In the genomic region with DNA sequence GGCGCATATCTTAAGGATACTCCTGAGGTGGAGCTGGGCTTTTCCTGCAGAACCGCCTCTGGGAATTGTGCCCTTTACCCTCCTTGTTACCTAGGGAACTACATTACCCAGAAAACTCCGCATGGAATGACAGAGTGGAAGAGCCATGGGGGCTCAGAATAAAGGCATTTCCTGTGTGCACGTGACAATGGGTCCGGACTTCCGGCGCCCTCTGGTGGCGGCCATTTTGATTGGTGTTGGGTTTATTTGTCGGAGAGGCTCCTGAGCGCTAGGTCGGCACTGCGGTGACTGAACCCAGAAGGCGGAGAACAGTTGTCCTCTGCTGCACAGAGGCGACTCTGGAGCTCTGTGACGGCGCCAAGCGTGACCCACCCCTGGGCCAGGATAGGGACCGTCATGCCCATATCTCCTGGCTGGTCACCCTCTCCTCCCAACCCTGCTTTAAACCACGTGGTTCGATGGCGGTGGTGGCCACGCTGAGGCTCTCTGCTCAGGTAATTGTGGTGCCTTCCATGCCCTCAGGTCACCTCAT, we compare ENCODE assay signal across 8 cellular contexts. TPM values are rescaled to one million over a fixed set of nuclear protein-coding genes. Genes with fewer than 3 reads are reported as not detected.
A peak's percentile ranks its signal among the peaks of the same experiment; 100 is the strongest.
DNase-seq lines count a peak whose midpoint lies in the region; ATAC-seq and TF ChIP-seq lines count a peak whose summit lies in the region.

A gene (plus strand): TSS at position 229 of the 532 bp plus-strand sequence. CDS start 230 bp downstream, at position 459.

- H3K9me3 Mint-ChIP-seq in CD8-positive, alpha-beta T cell = no peaks in the 10 kb centered on the region
- peaks cover 5% of the 10 kb centered on the region for H3K9me3 Mint-ChIP-seq in activated naive CD4-positive, alpha-beta T cell treated with anti-CD3 and anti-CD28 coated beads, Interleukin-2, amount 10 ng/mL, durations not matched to agents 7 days and 5 days
- H3K9me3 Mint-ChIP-seq in nephron progenitor cell = peaks cover 10% of the 10 kb centered on the region

- H3K27ac Mint-ChIP-seq in CD8-positive, alpha-beta T cell = peak within 1 kb of the TSS; percentile 53
- H3K27ac Mint-ChIP-seq in activated naive CD4-positive, alpha-beta T cell treated with anti-CD3 and anti-CD28 coated beads, Interleukin-2, amount 10 ng/mL, durations not matched to agents 7 days and 5 days = peak within 1 kb of the TSS; percentile 33
- peak within 1 kb of the TSS; percentile 98 for H3K27ac Mint-ChIP-seq in nephron progenitor cell

- CTCF ChIA-PET in CD8-positive, alpha-beta T cell (lab: Charles Lee) = interaction anchor here (0.6 kb wide), 1 partner anchor 15 kb away, joined by 3 read pairs; a partner anchor contains a TSS
- CTCF ChIA-PET in activated naive CD4-positive, alpha-beta T cell treated with anti-CD3 and anti-CD28 coated beads, Interleukin-2, amount 10 ng/mL, durations not matched to agents 7 days and 5 days (lab: Charles Lee) = interaction anchor here (0.9 kb wide), 1 partner anchor 424 kb away, joined by 3 read pairs; no protein-coding TSS in a partner anchor

- H3K4me3 Mint-ChIP-seq in CD8-positive, alpha-beta T cell = no peak within 1 kb of the TSS
- H3K4me3 Mint-ChIP-seq in activated naive CD4-positive, alpha-beta T cell treated with anti-CD3 and anti-CD28 coated beads, Interleukin-2, amount 10 ng/mL, durations not matched to agents 7 days and 5 days = no peak within 1 kb of the TSS
- H3K4me3 Mint-ChIP-seq in nephron progenitor cell = peak within 1 kb of the TSS; percentile 96

- peak; percentile 18 for TF ChIP-seq CTCF in CD8-positive, alpha-beta T cell (IDR thresholded peaks at IDR 0.05)
- TF ChIP-seq CTCF in nephron progenitor cell (IDR thresholded peaks at IDR 0.05) (peak; percentile 37), uterus (IDR thresholded peaks at IDR 0.05) (no peak)

- no peaks in the 10 kb centered on the region for H3K27me3 Mint-ChIP-seq in CD8-positive, alpha-beta T cell (ENCODE audit: low read depth)
- no peaks in the 10 kb centered on the region for H3K27me3 Mint-ChIP-seq in activated naive CD4-positive, alpha-beta T cell treated with anti-CD3 and anti-CD28 coated beads, Interleukin-2, amount 10 ng/mL, durations not matched to agents 7 days and 5 days
- H3K27me3 Mint-ChIP-seq in nephron progenitor cell (ENCODE audit: low read depth, poor library complexity) = peaks cover 3% of the 10 kb centered on the region

- H3K4me3 ChIP-seq in CD8-positive, alpha-beta T cell (ENCODE audit: low read depth, low read length) = no peak within 1 kb of the TSS
- peak within 1 kb of the TSS; percentile 28 to 35 for H3K4me3 ChIP-seq in uterus

- no peak within 1 kb of the TSS for H3K27ac ChIP-seq in CD8-positive, alpha-beta T cell (ENCODE audit: low read depth, low read length)
- H3K27ac ChIP-seq in uterus = no peak within 1 kb of the TSS

- POLR2A ChIA-PET in CD8-positive, alpha-beta T cell (lab: Charles Lee) = no interaction called here

- no peaks in the 10 kb centered on the region for H3K9me3 ChIP-seq in CD8-positive, alpha-beta T cell (ENCODE audit: low read length)
- H3K9me3 ChIP-seq in uterus = no peaks in the 10 kb centered on the region

- no peaks in the 10 kb centered on the region for H3K4me1 ChIP-seq in CD8-positive, alpha-beta T cell (ENCODE audit: insufficient read depth, low read length)
- peaks cover 0 to 4% of the 10 kb centered on the region in 2 donors for H3K4me1 ChIP-seq in uterus

- H3K36me3 ChIP-seq in CD8-positive, alpha-beta T cell (ENCODE audit: insufficient read depth, low read length) = no peaks in the 10 kb centered on the region
- no peaks in the 10 kb centered on the region for H3K36me3 ChIP-seq in uterus

- DNase-seq in CD8-positive, alpha-beta T cell = peak in 5 of 7 experiments; percentile 11 to 55 (median 40)
- DNase-seq in NCI-H1930 (lab: John Stamatoyannopoulos, UW) (peak; percentile 29 to 40), glomerular visceral epithelial cell (ENCODE audit: extremely low spot score) (peak; percentile 20), nephron progenitor cell (peak; percentile 88), uterus (peak; percentile 48 to 63), NCI-H345 treated with DMSO at 0.1 percent for 48 hours (lab: John Stamatoyannopoulos, UW; ENCODE audit: unreplicated experiment) (no peak)
- peak; percentile 37 for DNase-seq in activated naive CD4-positive, alpha-beta T cell treated with anti-CD3 and anti-CD28 coated beads, Interleukin-2, amount 10 ng/mL, durations not matched to agents 7 days and 5 days

- TF ChIP-seq POLR2A in uterus (IDR thresholded peaks at IDR 0.05) = no peak

- H3K4me1 Mint-ChIP-seq in CD8-positive, alpha-beta T cell (ENCODE audit: low read depth) = peaks cover 35% of the 10 kb centered on the region
- H3K4me1 Mint-ChIP-seq in activated naive CD4-positive, alpha-beta T cell treated with anti-CD3 and anti-CD28 coated beads, Interleukin-2, amount 10 ng/mL, durations not matched to agents 7 days and 5 days = no peaks in the 10 kb centered on the region
- H3K4me1 Mint-ChIP-seq in nephron progenitor cell = peaks cover 36% of the 10 kb centered on the region

- H3K27me3 ChIP-seq in CD8-positive, alpha-beta T cell (ENCODE audit: insufficient read depth, low read length) = no peaks in the 10 kb centered on the region
- no peaks in the 10 kb centered on the region for H3K27me3 ChIP-seq in uterus

- H3K36me3 Mint-ChIP-seq in CD8-positive, alpha-beta T cell = peaks cover 36% of the 10 kb centered on the region
- peaks cover 50% of the 10 kb centered on the region for H3K36me3 Mint-ChIP-seq in activated naive CD4-positive, alpha-beta T cell treated with anti-CD3 and anti-CD28 coated beads, Interleukin-2, amount 10 ng/mL, durations not matched to agents 7 days and 5 days
- peaks cover 56% of the 10 kb centered on the region for H3K36me3 Mint-ChIP-seq in nephron progenitor cell (ENCODE audit: low read depth)

- intact Hi-C loops in CD8-positive, alpha-beta T cell (cut with DNase I, micrococcal nuclease) = no loop called here
- intact Hi-C loops in uterus (cut with DNase I; ENCODE audit: low total_unique reads) = no loop called here

- peak; percentile 49 for ATAC-seq in CD8-positive, alpha-beta T cell
- ATAC-seq in HG02610 (IDR thresholded peaks at IDR 0.05; ENCODE audit: unreplicated experiment) = no peak

RNA-seq across cellular contexts. Expression of the gene that starts here (rescaled TPM):
- 10 to 100 TPM; 25.6 to 28.5 TPM for total RNA-seq in CD8-positive, alpha-beta T cell
- 10 to 100 TPM in 3 of 4 donors, 1 to 10 TPM in 1; 5.9 to 30.6 (median 15.0) TPM for total RNA-seq in uterus

Comparison
In these comparisons a context has a peak if more than half of its experiments do, and no peak if none do; other contexts are left out.
1. H3K27ac Mint-ChIP-seq: peak in every context shown above with its lines; median percentile 98 in nephron progenitor cell; 53 in CD8-positive, alpha-beta T cell; 33 in activated naive CD4-positive, alpha-beta T cell treated with anti-CD3 and anti-CD28 coated beads, Interleukin-2, amount 10 ng/mL, durations not matched to agents 7 days and 5 days.
2. CTCF ChIP-seq: peak in CD8-positive, alpha-beta T cell (single experiment) and nephron progenitor cell (single experiment); none in uterus (0 of 4).